8 cellular contexts compared by ENCODE assay signal in genomic region chr3:58335432-58335947, GRCh38. TPM values are rescaled to one million over a fixed set of nuclear protein-coding genes. Genes with fewer than 3 reads are reported as not detected.
DNase-seq lines count a peak whose midpoint lies in the region; ATAC-seq and TF ChIP-seq lines count a peak whose summit lies in the region.

No MANE protein-coding gene starts in this region.

- H3K36me3 ChIP-seq in liver (ENCODE audit: control insufficient read depth in 4 of 4, insufficient read depth in 3 of 4, low read depth in 1 of 4, low read length in 3 of 4) (no peaks in the 10 kb centered on the region), thoracic aorta (no peaks in the 10 kb centered on the region)

- peaks cover 35% of the 10 kb centered on the region for H3K4me1 Mint-ChIP-seq in activated CD8-positive, alpha-beta memory T cell treated with anti-CD3 and anti-CD28 coated beads, Interleukin-2, amount 10 ng/mL, durations not matched to agents 7 days and 5 days
- peaks cover 33% of the 10 kb centered on the region for H3K4me1 Mint-ChIP-seq in activated naive CD8-positive, alpha-beta T cell treated with anti-CD3 and anti-CD28 coated beads, Interleukin-2, amount 10 ng/mL, durations not matched to agents 7 days and 5 days

- H3K9ac ChIP-seq in liver (ENCODE audit: low read depth in 1 of 2, low read length in 2 of 2): peak overlapping the region in 1 of 2 donors; percentile 33

- no peaks in the 10 kb centered on the region for H3K9me3 ChIP-seq in liver (ENCODE audit: control insufficient read depth in 4 of 4, low read length in 3 of 4)
- H3K9me3 ChIP-seq in thoracic aorta: no peaks in the 10 kb centered on the region

- H3K27ac Mint-ChIP-seq in activated CD8-positive, alpha-beta memory T cell treated with anti-CD3 and anti-CD28 coated beads, Interleukin-2, amount 10 ng/mL, durations not matched to agents 7 days and 5 days: peak overlapping the region; percentile 95
- H3K27ac Mint-ChIP-seq in activated naive CD8-positive, alpha-beta T cell treated with anti-CD3 and anti-CD28 coated beads, Interleukin-2, amount 10 ng/mL, durations not matched to agents 7 days and 5 days: peak overlapping the region; percentile 93

- DNase-seq in activated CD8-positive, alpha-beta memory T cell treated with anti-CD3 and anti-CD28 coated beads, Interleukin-2, amount 10 ng/mL, durations not matched to agents 7 days and 5 days: no peak
- DNase-seq in activated CD8-positive, alpha-beta memory T cell treated with anti-CD3 and anti-CD28 coated beads, Interleukin-2, amount 50 U/mL, for 48 hours: no peak
- no peak for DNase-seq in activated naive CD8-positive, alpha-beta T cell treated with anti-CD3 and anti-CD28 coated beads, Interleukin-2, amount 10 ng/mL, durations not matched to agents 7 days and 5 days
- DNase-seq in thoracic aorta (ENCODE audit: low spot score) (no peak), NOMO-1 treated with DMSO at 0.1 percent for 48 hours (lab: John Stamatoyannopoulos, UW; ENCODE audit: unreplicated experiment) (no peak), RKO (ENCODE audit: low spot score) (no peak)

- H3K27me3 Mint-ChIP-seq in activated CD8-positive, alpha-beta memory T cell treated with anti-CD3 and anti-CD28 coated beads, Interleukin-2, amount 10 ng/mL, durations not matched to agents 7 days and 5 days: no peaks in the 10 kb centered on the region
- no peaks in the 10 kb centered on the region for H3K27me3 Mint-ChIP-seq in activated naive CD8-positive, alpha-beta T cell treated with anti-CD3 and anti-CD28 coated beads, Interleukin-2, amount 10 ng/mL, durations not matched to agents 7 days and 5 days

- 65% methylated on average over 2 of the region's 2 CpGs for WGBS in liver

- CTCF ChIA-PET in activated CD8-positive, alpha-beta memory T cell treated with anti-CD3 and anti-CD28 coated beads, Interleukin-2, amount 10 ng/mL, durations not matched to agents 7 days and 5 days (lab: Charles Lee): interaction anchor here (0.7 to 7.6 kb wide), 10 partner anchors 9 to 158 kb away, joined by 3 to 144 read pairs (median 6); partner anchors contain the start of genes HTD2, KCTD6 and RPP14

- TF ChIP-seq RAD21 in liver (IDR thresholded peaks at IDR 0.05): no peak

- peak overlapping the region; percentile 95 for H3K4me3 Mint-ChIP-seq in activated CD8-positive, alpha-beta memory T cell treated with anti-CD3 and anti-CD28 coated beads, Interleukin-2, amount 10 ng/mL, durations not matched to agents 7 days and 5 days
- peak overlapping the region; percentile 100 for H3K4me3 Mint-ChIP-seq in activated naive CD8-positive, alpha-beta T cell treated with anti-CD3 and anti-CD28 coated beads, Interleukin-2, amount 10 ng/mL, durations not matched to agents 7 days and 5 days

- no peaks in the 10 kb centered on the region for H3K9me3 Mint-ChIP-seq in activated CD8-positive, alpha-beta memory T cell treated with anti-CD3 and anti-CD28 coated beads, Interleukin-2, amount 10 ng/mL, durations not matched to agents 7 days and 5 days (ENCODE audit: low read depth)
- no peaks in the 10 kb centered on the region for H3K9me3 Mint-ChIP-seq in activated naive CD8-positive, alpha-beta T cell treated with anti-CD3 and anti-CD28 coated beads, Interleukin-2, amount 10 ng/mL, durations not matched to agents 7 days and 5 days

- no peak for ATAC-seq in activated CD8-positive, alpha-beta memory T cell treated with anti-CD3 and anti-CD28 coated beads, Interleukin-2, amount 10 ng/mL, durations not matched to agents 7 days and 5 days
- ATAC-seq in activated naive CD8-positive, alpha-beta T cell treated with anti-CD3 and anti-CD28 coated beads, Interleukin-2, amount 10 ng/mL, durations not matched to agents 7 days and 5 days (ENCODE audit: low read depth): no peak
- ATAC-seq in thoracic aorta (ENCODE audit: insufficient number of reproducible peaks, low FRiP score, low read depth): no peak
- no peak for ATAC-seq in HG03097 (IDR thresholded peaks at IDR 0.05; ENCODE audit: low FRiP score, unreplicated experiment)

- H3K36me3 Mint-ChIP-seq in activated CD8-positive, alpha-beta memory T cell treated with anti-CD3 and anti-CD28 coated beads, Interleukin-2, amount 10 ng/mL, durations not matched to agents 7 days and 5 days: peaks cover 26% of the 10 kb centered on the region
- peaks cover 17% of the 10 kb centered on the region for H3K36me3 Mint-ChIP-seq in activated naive CD8-positive, alpha-beta T cell treated with anti-CD3 and anti-CD28 coated beads, Interleukin-2, amount 10 ng/mL, durations not matched to agents 7 days and 5 days

- H3K27ac ChIP-seq in liver (ENCODE audit: low read depth in 1 of 2, low read length in 2 of 2) (peak overlapping the region; percentile 65 to 76), thoracic aorta (peak overlapping the region in 1 of 2 donors; percentile 57)

- POLR2A ChIA-PET in activated naive CD8-positive, alpha-beta T cell treated with anti-CD3 and anti-CD28 coated beads, Interleukin-2, amount 10 ng/mL, durations not matched to agents 7 days and 5 days (lab: Charles Lee): interaction anchor here (1.0 to 5.0 kb wide), 5 partner anchors 10 to 51 kb away, joined by 3 to 38 read pairs (median 4); no protein-coding TSS in a partner anchor

- no peak overlapping the region for H3K4me3 ChIP-seq in liver (ENCODE audit: low read depth in 1 of 3, low read length in 3 of 3)
- H3K4me3 ChIP-seq in thoracic aorta: peak overlapping the region; percentile 71

- H3K27me3 ChIP-seq in liver (ENCODE audit: control insufficient read depth in 4 of 4, insufficient read depth in 4 of 4, low read length in 3 of 4) (no peaks in the 10 kb centered on the region), thoracic aorta (replicated peaks; ENCODE audit: insufficient read depth) (no peaks in the 10 kb centered on the region)

- TF ChIP-seq CTCF in liver (IDR thresholded peaks at IDR 0.05; ENCODE audit: low read depth, low read length, missing input control) (no peak), thoracic aorta (IDR thresholded peaks at IDR 0.05) (no peak)

- H3K4me1 ChIP-seq in liver (ENCODE audit: control insufficient read depth in 4 of 4, insufficient read depth in 4 of 4, low read length in 3 of 4): peaks cover 12 to 26% (median 19%) of the 10 kb centered on the region in 4 donors
- H3K4me1 ChIP-seq in thoracic aorta (ENCODE audit: control insufficient read depth in 1 of 2, low read depth in 2 of 2): peaks cover 18 to 27% of the 10 kb centered on the region in 2 donors

TF ChIP-seq in liver, 16 proteins besides CTCF, POLR2A, EP300 and RAD21:
- no peak for TF ChIP-seq REST (IDR thresholded peaks at IDR 0.05)
- TF ChIP-seq RXRA (IDR thresholded peaks at IDR 0.05): no peak
- no peak for TF ChIP-seq YY1 (IDR thresholded peaks at IDR 0.05)
- TF ChIP-seq HNF4G (IDR thresholded peaks at IDR 0.05): no peak
- no peak for TF ChIP-seq JUND (IDR thresholded peaks at IDR 0.05)
- TF ChIP-seq FOXA1 (IDR thresholded peaks at IDR 0.05): no peak

RNA-seq across cellular contexts. Expression of gene PXK, which starts 2.8 kb away (rescaled TPM):
- total RNA-seq in activated CD8-positive, alpha-beta memory T cell treated with anti-CD3 and anti-CD28 coated beads, Interleukin-2, amount 10 ng/mL, durations not matched to agents 7 days and 5 days: 10 to 100 TPM; 61.7 to 64.7 TPM
- total RNA-seq in activated naive CD8-positive, alpha-beta T cell treated with anti-CD3 and anti-CD28 coated beads, Interleukin-2, amount 10 ng/mL, durations not matched to agents 7 days and 5 days: 10 to 100 TPM; 38.6 to 41.5 TPM
- total RNA-seq in liver (10 to 100 TPM; 11.3 to 14.0 TPM), thoracic aorta (10 to 100 TPM; 22.1 to 34.2 TPM)
- polyA plus RNA-seq in liver: 10 to 100 TPM in 1 of 2 donors, 1 to 10 TPM in 1; 6.0 to 15.9 TPM

RNA-seq across cellular contexts. Expression of gene HTD2, which starts 29.2 kb away (rescaled TPM):
- total RNA-seq in activated CD8-positive, alpha-beta memory T cell treated with anti-CD3 and anti-CD28 coated beads, Interleukin-2, amount 10 ng/mL, durations not matched to agents 7 days and 5 days: 1 to 10 TPM; 6.9 to 7.4 TPM
- 1 to 10 TPM; 7.5 to 8.1 TPM for total RNA-seq in activated naive CD8-positive, alpha-beta T cell treated with anti-CD3 and anti-CD28 coated beads, Interleukin-2, amount 10 ng/mL, durations not matched to agents 7 days and 5 days
- total RNA-seq in liver: 10 to 100 TPM in 1 of 2 donors, 1 to 10 TPM in 1; 7.4 to 14.8 TPM
- polyA plus RNA-seq in liver: 10 to 100 TPM in 1 of 2 donors, 1 to 10 TPM in 1; 6.6 to 14.6 TPM
- 10 to 100 TPM in 1 of 2 donors, not detected in 1; 13.9 TPM for total RNA-seq in thoracic aorta

RNA-seq across cellular contexts. Expression of gene RPP14, which starts 29.4 kb away (rescaled TPM):
- total RNA-seq in activated CD8-positive, alpha-beta memory T cell treated with anti-CD3 and anti-CD28 coated beads, Interleukin-2, amount 10 ng/mL, durations not matched to agents 7 days and 5 days: 10 to 100 TPM; 12.9 to 16.9 TPM
- 10 to 100 TPM; 13.9 to 14.4 TPM for total RNA-seq in activated naive CD8-positive, alpha-beta T cell treated with anti-CD3 and anti-CD28 coated beads, Interleukin-2, amount 10 ng/mL, durations not matched to agents 7 days and 5 days
- total RNA-seq in liver (10 to 100 TPM in 1 of 2 donors, 1 to 10 TPM in 1; 9.2 to 13.7 TPM), thoracic aorta (10 to 100 TPM in 1 of 2 donors, 1 to 10 TPM in 1; 5.0 to 10.1 TPM)
- 10 to 100 TPM in 1 of 2 donors, 1 to 10 TPM in 1; 7.4 to 10.9 TPM for polyA plus RNA-seq in liver
